In genomic region chr6:23783901-23784300, GRCh38 we compare ENCODE assay signal across 22 cellular contexts.
A peak's percentile ranks its signal among the peaks of the same experiment; 100 is the strongest.
DNase-seq lines count a peak whose midpoint lies in the region; ATAC-seq and TF ChIP-seq lines count a peak whose summit lies in the region.
"Had no signal": no experiment of that assay in that cellular context is flagged by ENCODE, and none has a peak within 500 bp of the region (broad histone marks: within the 10 kb centered on the region; RNA-seq: fewer than 3 reads in every experiment).

No MANE protein-coding gene starts in this region.

- H3K36me3 ChIP-seq in right atrium auricular region = no peaks in the 10 kb centered on the region
- H3K36me3 ChIP-seq: BLaER1 treated with 17β-estradiol and CSF1 and Interleukin-3, amounts not matched to agents 10 nM and 100 nM had no signal

- peaks cover 26% of the 10 kb centered on the region for H3K4me1 Mint-ChIP-seq in mesothelial cell of epicardium
- H3K4me1 Mint-ChIP-seq: H9 had no signal

- no peaks in the 10 kb centered on the region for H3K27me3 Mint-ChIP-seq in mesothelial cell of epicardium (ENCODE audit: low read depth)
- H3K27me3 Mint-ChIP-seq: CD4-positive, alpha-beta T cell had no signal

- no peaks in the 10 kb centered on the region for H3K9me3 Mint-ChIP-seq in mesothelial cell of epicardium
- H3K9me3 Mint-ChIP-seq: H9 had no signal

- H3K27ac Mint-ChIP-seq in mesothelial cell of epicardium = peak overlapping the region; percentile 54
- H3K27ac Mint-ChIP-seq: CD4-positive, alpha-beta T cell; H9 had no signal

- 39% methylated on average over 2 of the region's 2 CpGs for WGBS in right cardiac atrium

- no peak for TF ChIP-seq CTCF in right atrium auricular region (IDR thresholded peaks at IDR 0.05)
- TF ChIP-seq CTCF in astrocyte of the spinal cord (IDR thresholded peaks at IDR 0.05; ENCODE audit: low read depth, low read length) = no peak
- no peak for TF ChIP-seq CTCF in mesothelial cell of epicardium (IDR thresholded peaks at IDR 0.05; ENCODE audit: unreplicated experiment)

- no peak overlapping the region for H3K4me3 ChIP-seq in right cardiac atrium (ENCODE audit: low read length)
- H3K4me3 ChIP-seq in right atrium auricular region = no peak overlapping the region
- H3K4me3 ChIP-seq in astrocyte of the spinal cord (ENCODE audit: low read depth, low read length) = no peak overlapping the region
- H3K4me3 ChIP-seq: BLaER1 treated with 17β-estradiol and CSF1 and Interleukin-3, amounts not matched to agents 10 nM and 100 nM; GM23248 had no signal

- H3K9me3 ChIP-seq in right cardiac atrium (ENCODE audit: control insufficient read depth, low read length) = no peaks in the 10 kb centered on the region
- no peaks in the 10 kb centered on the region for H3K9me3 ChIP-seq in right atrium auricular region
- H3K9me3 ChIP-seq: BLaER1 treated with 17β-estradiol and CSF1 and Interleukin-3, amounts not matched to agents 10 nM and 100 nM had no signal

- DNase-seq in right cardiac atrium (no peak), right atrium auricular region (ENCODE audit: low spot score) (no peak), astrocyte of the spinal cord (ENCODE audit: low read depth, low spot score) (peak; percentile 3), mesothelial cell of epicardium (ENCODE audit: low spot score in 2 of 2, unreplicated experiment in 2 of 2) (no peak)
- DNase-seq in activated CD8-positive, alpha-beta memory T cell treated with anti-CD3 and anti-CD28 coated beads, Interleukin-2, amount 50 U/mL, for 4 hours = no peak
- DNase-seq: AML-193; CD4-positive, alpha-beta T cell; H9; KBM-7; MV-4-11; NCI-H1105; NCI-H1436 treated with DMSO at 0.1 percent for 48 hours; NCI-H187 treated with DMSO at 0.1 percent for 48 hours; NCI-H345; NCI-H510A treated with DMSO at 0.1 percent for 48 hours; NCI-H748 treated with DMSO at 0.1 percent for 48 hours; RPMI8226; SHP77 had no signal

- intact Hi-C loops in right cardiac atrium (cut with DNase I) = no loop called here

- H3K27me3 ChIP-seq in right cardiac atrium (ENCODE audit: control insufficient read depth, insufficient read depth) (no peaks in the 10 kb centered on the region), right atrium auricular region (no peaks in the 10 kb centered on the region)
- H3K27me3 ChIP-seq: BLaER1 treated with 17β-estradiol and CSF1 and Interleukin-3, amounts not matched to agents 10 nM and 100 nM had no signal

- no peak overlapping the region for H3K4me3 Mint-ChIP-seq in mesothelial cell of epicardium
- H3K4me3 Mint-ChIP-seq: CD4-positive, alpha-beta T cell; H9 had no signal

- peak; percentile 51 to 85 for ATAC-seq in right cardiac atrium
- no peak for ATAC-seq in GM19328 (IDR thresholded peaks at IDR 0.05; ENCODE audit: unreplicated experiment)
- no peak for ATAC-seq in HG03045 (IDR thresholded peaks at IDR 0.05; ENCODE audit: unreplicated experiment)

- in situ Hi-C loops in astrocyte of the spinal cord (cut with HindIII; ENCODE audit: low sequenced_read_pairs) = no loop called here

- no peaks in the 10 kb centered on the region for H3K4me1 ChIP-seq in right cardiac atrium (ENCODE audit: control insufficient read depth, insufficient read depth, low read length)
- H3K4me1 ChIP-seq in right atrium auricular region = no peaks in the 10 kb centered on the region
- H3K4me1 ChIP-seq: BLaER1 treated with 17β-estradiol and CSF1 and Interleukin-3, amounts not matched to agents 10 nM and 100 nM had no signal

- H3K36me3 Mint-ChIP-seq in mesothelial cell of epicardium = no peaks in the 10 kb centered on the region

- no peak overlapping the region for H3K27ac ChIP-seq in right cardiac atrium (ENCODE audit: low read length)
- H3K27ac ChIP-seq in right atrium auricular region = peak overlapping the region in 1 of 2 donors; percentile 6
- H3K27ac ChIP-seq: BLaER1 treated with 17β-estradiol and CSF1 and Interleukin-3, amounts not matched to agents 10 nM and 100 nM; GM23248 had no signal

Comparison
In these comparisons a context has a peak if more than half of its experiments do, and no peak if none do; other contexts are left out.
1. ATAC-seq: peak in right cardiac atrium (2 of 2); none in GM19328 (single experiment) and HG03045 (single experiment).